Comparison of ENCODE assay signal across 11 cellular contexts in genomic region chr13:40220299-40220935, GRCh38.
DNase-seq lines count a peak whose midpoint lies in the region; ATAC-seq and TF ChIP-seq lines count a peak whose summit lies in the region.
"Had no signal": no experiment of that assay in that cellular context is flagged by ENCODE, and none has a peak within 500 bp of the region (broad histone marks: within the 10 kb centered on the region; RNA-seq: fewer than 3 reads in every experiment).

No MANE protein-coding gene starts in this region.

- H3K27me3 ChIP-seq in esophagus (ENCODE audit: control insufficient read depth in 1 of 2, insufficient read depth in 2 of 2, low read length in 2 of 2) = no peaks in the 10 kb centered on the region
- no peaks in the 10 kb centered on the region for H3K27me3 ChIP-seq in ovary

- H3K9me3 Mint-ChIP-seq in activated CD4-positive, alpha-beta memory T cell treated with anti-CD3 and anti-CD28 coated beads for 36 hours = peaks cover 3% of the 10 kb centered on the region
- H3K9me3 Mint-ChIP-seq: activated B cell treated with CpG ODN at 0.5 μM for 24 hours had no signal

- no peaks in the 10 kb centered on the region for H3K36me3 ChIP-seq in esophagus (ENCODE audit: control insufficient read depth in 2 of 2, insufficient read depth in 2 of 2, low read length in 1 of 2)
- no peaks in the 10 kb centered on the region for H3K36me3 ChIP-seq in ovary

- POLR2A ChIA-PET in activated CD4-positive, alpha-beta memory T cell treated with anti-CD3 and anti-CD28 coated beads for 36 hours (lab: Charles Lee) = interaction anchor here (0.6 to 3.1 kb wide), 13 partner anchors 13 to 444 kb away, joined by 3 to 20 read pairs (median 5); no protein-coding TSS in a partner anchor

- peak overlapping the region; percentile 74 for H3K27ac Mint-ChIP-seq in activated CD4-positive, alpha-beta memory T cell treated with anti-CD3 and anti-CD28 coated beads for 36 hours
- H3K27ac Mint-ChIP-seq: activated B cell treated with CpG ODN at 0.5 μM for 24 hours had no signal

- H3K9me3 ChIP-seq in esophagus (ENCODE audit: control insufficient read depth in 2 of 2, insufficient read depth in 1 of 2, low read depth in 1 of 2, low read length in 1 of 2) (no peaks in the 10 kb centered on the region), ovary (no peaks in the 10 kb centered on the region)

- CTCF ChIA-PET in activated CD4-positive, alpha-beta memory T cell treated with anti-CD3 and anti-CD28 coated beads for 36 hours (lab: Charles Lee) = interaction anchor here (0.7 to 1.6 kb wide), 8 partner anchors 13 to 464 kb away, joined by 3 to 8 read pairs (median 4); no protein-coding TSS in a partner anchor

- TF ChIP-seq CTCF in ovary (IDR thresholded peaks at IDR 0.05) = no peak

- H3K4me1 ChIP-seq in esophagus (ENCODE audit: control insufficient read depth in 2 of 2, insufficient read depth in 2 of 2, low read length in 1 of 2) = no peaks in the 10 kb centered on the region
- H3K4me1 ChIP-seq in ovary (ENCODE audit: insufficient read depth) = no peaks in the 10 kb centered on the region

- peak overlapping the region; percentile 46 to 79 for H3K27ac ChIP-seq in esophagus (ENCODE audit: low read depth in 2 of 2, low read length in 1 of 2)
- peak overlapping the region in 13 of 21 experiments; percentile 19 to 88 (median 65) for H3K27ac ChIP-seq in skin epidermis
- peak overlapping the region in 1 of 2 donors; percentile 5 for H3K27ac ChIP-seq in ovary

- no peak for TF ChIP-seq POLR2A in ovary (IDR thresholded peaks at IDR 0.05)

- TF ChIP-seq EP300 in ovary (IDR thresholded peaks at IDR 0.05) = no peak

- H3K4me1 Mint-ChIP-seq in activated CD4-positive, alpha-beta memory T cell treated with anti-CD3 and anti-CD28 coated beads for 36 hours (ENCODE audit: low read depth) = peaks cover 65% of the 10 kb centered on the region

- H3K4me3 Mint-ChIP-seq in activated CD4-positive, alpha-beta memory T cell treated with anti-CD3 and anti-CD28 coated beads for 36 hours = peak overlapping the region; percentile 4
- H3K4me3 Mint-ChIP-seq: activated B cell treated with CpG ODN at 0.5 μM for 24 hours had no signal

- ATAC-seq in activated CD4-positive, CD25-positive, alpha-beta regulatory T cell treated with anti-CD3 and anti-CD28 coated beads, Interleukin-2, amount 50 U/mL, for 24 hours = peak; percentile 62 to 63

- intact Hi-C loops in activated CD4-positive, alpha-beta memory T cell treated with anti-CD3 and anti-CD28 coated beads for 36 hours (cut with micrococcal nuclease) = loop anchor here (1.0 to 10.0 kb wide), 11 partner anchors 76 to 444 kb away; no protein-coding TSS in a partner anchor
- intact Hi-C loops in ovary (cut with DNase I) = no loop called here

- H3K36me3 Mint-ChIP-seq in activated CD4-positive, alpha-beta memory T cell treated with anti-CD3 and anti-CD28 coated beads for 36 hours = peaks cover 2% of the 10 kb centered on the region

- H3K4me3 ChIP-seq in esophagus (ENCODE audit: low read depth in 1 of 2, low read length in 2 of 2) (no peak overlapping the region), skin epidermis (no peak overlapping the region), ovary (no peak overlapping the region)

- WGBS in esophagus, 2 donors = 88 to 90% methylated on average over 12 of the region's 12 CpGs
- 85 to 91% (median 88%) methylated on average over 12 of the region's 12 CpGs for WGBS in ovary, 3 donors

- no peaks in the 10 kb centered on the region for H3K27me3 Mint-ChIP-seq in activated CD4-positive, alpha-beta memory T cell treated with anti-CD3 and anti-CD28 coated beads for 36 hours
- H3K27me3 Mint-ChIP-seq: activated B cell treated with CpG ODN at 0.5 μM for 24 hours had no signal

- DNase-seq in activated CD4-positive, CD25-positive, alpha-beta regulatory T cell (lab: John Stamatoyannopoulos, UW) = no peak
- DNase-seq in activated CD4-positive, alpha-beta memory T cell treated with anti-CD3 and anti-CD28 coated beads for 36 hours = peak; percentile 82
- no peak for DNase-seq in pons (ENCODE audit: low spot score)
- DNase-seq in NCI-H526 (lab: John Stamatoyannopoulos, UW) = no peak
- DNase-seq in ovary = no peak
- DNase-seq: activated B cell treated with CpG ODN at 0.5 μM for 24 hours, DND-41, SHP77 treated with DMSO at 0.1 percent for 48 hours had no signal
